Comparison of ENCODE assay signal across 8 cellular contexts in genomic region chr11:534197-534591, GRCh38. TPM values are rescaled to one million over a fixed set of nuclear protein-coding genes. Genes with fewer than 3 reads are reported as not detected.
DNase-seq lines count a peak whose midpoint lies in the region; ATAC-seq and TF ChIP-seq lines count a peak whose summit lies in the region.

No MANE protein-coding gene starts in this region.

- H3K27ac ChIP-seq in caudate nucleus (ENCODE audit: low read depth, low read length) (peak overlapping the region; percentile 67), urinary bladder (ENCODE audit: low read depth) (no peak overlapping the region)

- H3K4me1 ChIP-seq in urinary bladder (ENCODE audit: insufficient read depth): no peaks in the 10 kb centered on the region

- H3K27ac Mint-ChIP-seq in activated naive CD4-positive, alpha-beta T cell treated with anti-CD3 and anti-CD28 coated beads for 36 hours: no peak overlapping the region
- H3K27ac Mint-ChIP-seq in mesothelial cell of epicardium: no peak overlapping the region

- H3K4me1 Mint-ChIP-seq in activated naive CD4-positive, alpha-beta T cell treated with anti-CD3 and anti-CD28 coated beads for 36 hours (ENCODE audit: low read depth): peaks cover 7% of the 10 kb centered on the region
- peaks cover 8% of the 10 kb centered on the region for H3K4me1 Mint-ChIP-seq in mesothelial cell of epicardium

- ATAC-seq in GM21526 (IDR thresholded peaks at IDR 0.05; ENCODE audit: low FRiP score, unreplicated experiment): no peak

- TF ChIP-seq CTCF in mesothelial cell of epicardium (IDR thresholded peaks at IDR 0.05; ENCODE audit: unreplicated experiment): no peak

- H3K4me3 Mint-ChIP-seq in activated naive CD4-positive, alpha-beta T cell treated with anti-CD3 and anti-CD28 coated beads for 36 hours: peak overlapping the region; percentile 70
- peak overlapping the region; percentile 69 for H3K4me3 Mint-ChIP-seq in mesothelial cell of epicardium

- H3K4me3 ChIP-seq in urinary bladder (ENCODE audit: low read depth, low read length): peak overlapping the region; percentile 86

- CTCF ChIA-PET in activated naive CD4-positive, alpha-beta T cell treated with anti-CD3 and anti-CD28 coated beads for 36 hours (lab: Charles Lee): interaction anchor here (0.9 to 6.1 kb wide), 2 partner anchors 15 to 17 kb away, joined by 5 to 34 read pairs; no protein-coding TSS in a partner anchor

- no peaks in the 10 kb centered on the region for H3K27me3 Mint-ChIP-seq in activated naive CD4-positive, alpha-beta T cell treated with anti-CD3 and anti-CD28 coated beads for 36 hours (ENCODE audit: low read depth)
- peaks cover 11% of the 10 kb centered on the region for H3K27me3 Mint-ChIP-seq in mesothelial cell of epicardium (ENCODE audit: low read depth)

- DNase-seq in activated naive CD4-positive, alpha-beta T cell treated with anti-CD3 and anti-CD28 coated beads for 36 hours: no peak
- DNase-seq in activated naive CD4-positive, alpha-beta T cell treated with Interleukin-2 at 50 U/mL for 16 hours: no peak
- DNase-seq in caudate nucleus (lab: John Stamatoyannopoulos, UW): peak in 1 of 61 donors; percentile 45
- DNase-seq in mesothelial cell of epicardium (ENCODE audit: low spot score in 2 of 2, unreplicated experiment in 2 of 2): no peak
- DNase-seq in epidermal melanocyte (ENCODE audit: insufficient read length, low spot score): no peak
- DNase-seq in retina: no peak

- peaks cover 7% of the 10 kb centered on the region for H3K36me3 ChIP-seq in urinary bladder (ENCODE audit: insufficient read depth)

- no peaks in the 10 kb centered on the region for H3K9me3 Mint-ChIP-seq in activated naive CD4-positive, alpha-beta T cell treated with anti-CD3 and anti-CD28 coated beads for 36 hours
- H3K9me3 Mint-ChIP-seq in mesothelial cell of epicardium: no peaks in the 10 kb centered on the region

- intact Hi-C loops in activated naive CD4-positive, alpha-beta T cell treated with anti-CD3 and anti-CD28 coated beads for 36 hours (cut with micrococcal nuclease): no loop called here

- peaks cover 4% of the 10 kb centered on the region for H3K36me3 Mint-ChIP-seq in activated naive CD4-positive, alpha-beta T cell treated with anti-CD3 and anti-CD28 coated beads for 36 hours (ENCODE audit: low read depth)
- peaks cover 5% of the 10 kb centered on the region for H3K36me3 Mint-ChIP-seq in mesothelial cell of epicardium

- 82% methylated on average over 19 of the region's 19 CpGs for WGBS in urinary bladder

RNA-seq across cellular contexts. Expression of gene HRAS, which starts 1.2 kb away (rescaled TPM):
- total RNA-seq in activated naive CD4-positive, alpha-beta T cell treated with anti-CD3 and anti-CD28 coated beads for 36 hours: 10 to 100 TPM; 22.0 to 25.8 TPM
- total RNA-seq in mesothelial cell of epicardium: 35.1 to 41.5 TPM (median 39.3 TPM) in 3 replicates
- 8.7 TPM for total RNA-seq in urinary bladder
- 79.0 TPM for polyA plus RNA-seq in urinary bladder

RNA-seq across cellular contexts. Expression of gene LRRC56, which starts 3.1 kb away (rescaled TPM):
- 1 to 10 TPM; 1.0 to 1.3 TPM for total RNA-seq in activated naive CD4-positive, alpha-beta T cell treated with anti-CD3 and anti-CD28 coated beads for 36 hours
- 3.0 to 3.4 TPM (median 3.2 TPM) in 3 replicates for total RNA-seq in mesothelial cell of epicardium
- 0.90 TPM for total RNA-seq in urinary bladder
- polyA plus RNA-seq in urinary bladder: 0.96 TPM

RNA-seq across cellular contexts. Expression of gene LMNTD2, which starts 26.3 kb away (rescaled TPM):
- 1 to 10 TPM; 4.5 to 5.2 TPM for total RNA-seq in activated naive CD4-positive, alpha-beta T cell treated with anti-CD3 and anti-CD28 coated beads for 36 hours
- total RNA-seq in mesothelial cell of epicardium (16.5 to 17.4 TPM (median 16.6 TPM) in 3 replicates), urinary bladder (0.37 TPM)
- polyA plus RNA-seq in urinary bladder: 1.2 TPM

RNA-seq across cellular contexts. Expression of gene RASSF7, which starts 26.6 kb away (rescaled TPM):
- 1 to 10 TPM; 8.3 to 9.9 TPM for total RNA-seq in activated naive CD4-positive, alpha-beta T cell treated with anti-CD3 and anti-CD28 coated beads for 36 hours
- total RNA-seq in mesothelial cell of epicardium: 29.3 to 32.3 TPM (median 32.1 TPM) in 3 replicates
- 3.3 TPM for total RNA-seq in urinary bladder
- polyA plus RNA-seq in urinary bladder: 13.8 TPM

RNA-seq across cellular contexts. Expression of gene RNH1, which starts 27.2 kb away (rescaled TPM):
- total RNA-seq in activated naive CD4-positive, alpha-beta T cell treated with anti-CD3 and anti-CD28 coated beads for 36 hours: 100 to 1,000 TPM; 101 to 102 TPM
- 81.7 to 89.4 TPM (median 83.2 TPM) in 3 replicates for total RNA-seq in mesothelial cell of epicardium
- 71.5 TPM for total RNA-seq in urinary bladder
- 271 TPM for polyA plus RNA-seq in urinary bladder
